10 cellular contexts compared by ENCODE assay signal in genomic region chr16:56518435-56518834, GRCh38. TPM values are rescaled to one million over a fixed set of nuclear protein-coding genes. Genes with fewer than 3 reads are reported as not detected.
DNase-seq lines count a peak whose midpoint lies in the region; TF ChIP-seq lines count a peak whose summit lies in the region.
"Had no signal": no experiment of that assay in that cellular context is flagged by ENCODE, and none has a peak within 500 bp of the region (broad histone marks: within the 10 kb centered on the region; RNA-seq: fewer than 3 reads in every experiment).

No MANE protein-coding gene starts in this region.

- no peaks in the 10 kb centered on the region; the same call in 1 of the 2 replicates for H3K36me3 ChIP-seq in DOHH2 (ENCODE audit: control insufficient read depth, low read length)
- no peaks in the 10 kb centered on the region for H3K36me3 ChIP-seq in endocrine pancreas (ENCODE audit: control insufficient read depth, insufficient read depth, low read length)
- no peaks in the 10 kb centered on the region for H3K36me3 ChIP-seq in ovary
- H3K36me3 ChIP-seq: SJCRH30 had no signal

- peak overlapping the region; percentile 77; the same call in 1 of the 2 replicates for H3K4me2 ChIP-seq in DOHH2 (ENCODE audit: low read length)

- H3K27me3 ChIP-seq in DOHH2 (ENCODE audit: control insufficient read depth, low read length), result no peaks in the 10 kb centered on the region
- no peaks in the 10 kb centered on the region for H3K27me3 ChIP-seq in endocrine pancreas (ENCODE audit: control insufficient read depth, insufficient read depth, low read length)
- no peaks in the 10 kb centered on the region for H3K27me3 ChIP-seq in ovary
- H3K27me3 ChIP-seq: SJCRH30 had no signal

- H3K4me1 ChIP-seq in DOHH2 (ENCODE audit: control insufficient read depth, low read length) (peaks cover 21% of the 10 kb centered on the region), endocrine pancreas (ENCODE audit: control insufficient read depth, insufficient read depth, low read length) (peaks cover 12% of the 10 kb centered on the region), ovary (ENCODE audit: insufficient read depth) (peaks cover 11% of the 10 kb centered on the region)

- H3K4me3 ChIP-seq in DOHH2 (ENCODE audit: low read length) (no peak overlapping the region; the same call in 1 of the 2 replicates), endocrine pancreas (ENCODE audit: control insufficient read depth, insufficient read depth, low read length) (peak overlapping the region; percentile 15), ovary (no peak overlapping the region)
- H3K4me3 ChIP-seq: SJCRH30 had no signal

- WGBS in ovary, 3 donors, result 72 to 86% (median 74%) methylated on average over 7 of the region's 7 CpGs

- TF ChIP-seq CTCF in DOHH2 (IDR thresholded peaks at IDR 0.05; ENCODE audit: low read depth, low read length, poor library complexity, severe bottlenecking) (no peak), ovary (IDR thresholded peaks at IDR 0.05) (no peak)

- H3K79me2 ChIP-seq in DOHH2 (ENCODE audit: control insufficient read depth, low read length), result peaks cover 5% of the 10 kb centered on the region; the same call in 1 of the 2 replicates

- H3K27ac ChIP-seq in DOHH2 (ENCODE audit: low read depth, low read length) (no peak overlapping the region), ovary (peak overlapping the region in 1 of 2 donors; percentile 18)
- H3K27ac ChIP-seq: SJCRH30 had no signal

- H3F3A ChIP-seq in DOHH2 (ENCODE audit: control insufficient read depth, insufficient read depth), result no peaks in the 10 kb centered on the region

- DNase-seq in RKO (ENCODE audit: low spot score), result peak; percentile 35
- peak; percentile 16 for DNase-seq in renal cortical epithelial cell (ENCODE audit: low read depth)
- no peak for DNase-seq in ovary
- DNase-seq in SW 1271 (lab: John Stamatoyannopoulos, UW), result no peak
- no peak for DNase-seq in NCI-H2171 treated with DMSO at 0.1 percent for 48 hours (lab: John Stamatoyannopoulos, UW)
- DNase-seq: effector memory CD4-positive, alpha-beta T cell; kidney; SJCRH30 had no signal

- H3K9me2 ChIP-seq in DOHH2 (replicated peaks; ENCODE audit: control insufficient read depth, low read length), result no peaks in the 10 kb centered on the region

- no peak overlapping the region for H3K9ac ChIP-seq in endocrine pancreas (ENCODE audit: control insufficient read depth, insufficient read depth, low read length)

- TF ChIP-seq POLR2A in ovary (IDR thresholded peaks at IDR 0.05), result no peak

- TF ChIP-seq EP300 in ovary (IDR thresholded peaks at IDR 0.05), result no peak

- intact Hi-C loops in ovary (cut with DNase I), result loop anchor here in 2 of 4 donors (5.0 to 10.0 kb wide), 3 partner anchors 66 to 186 kb away; partner anchors contain the start of gene MT3 (in 1 of the 2)

- H3K9me3 ChIP-seq in DOHH2 (ENCODE audit: control insufficient read depth, insufficient read depth, low read length) (no peaks in the 10 kb centered on the region), endocrine pancreas (ENCODE audit: control insufficient read depth, low read length) (no peaks in the 10 kb centered on the region), ovary (no peaks in the 10 kb centered on the region)
- H3K9me3 ChIP-seq: SJCRH30 had no signal

- no peaks in the 10 kb centered on the region for H4K20me1 ChIP-seq in DOHH2 (ENCODE audit: control insufficient read depth, insufficient read depth, low read depth, low read length)

RNA-seq across cellular contexts. Expression of gene BBS2, which starts 1.4 kb away (rescaled TPM):
- total RNA-seq in renal cortical epithelial cell (59.7 and 82.1 TPM in 2 replicates), ovary (10 to 100 TPM; 50.4 to 86.2 (median 67.1) TPM)
- 10 to 100 TPM; 47.9 to 81.0 TPM for polyA plus RNA-seq in ovary

RNA-seq across cellular contexts. Expression of gene MT4, which starts 46.4 kb away (rescaled TPM):
- total RNA-seq in renal cortical epithelial cell, result not detected in 2 replicates
- not detected for total RNA-seq in ovary
- polyA plus RNA-seq in ovary, result not detected
- total RNA-seq: kidney, SJCRH30 had no signal

Comparison
In these comparisons a context has a peak if more than half of its experiments do, and no peak if none do; other contexts are left out.
1. DNase-seq: peak in RKO (single experiment) and renal cortical epithelial cell (single experiment); none in ovary (0 of 5), SW 1271 (0 of 2) and NCI-H2171 treated with DMSO at 0.1 percent for 48 hours (single experiment).